Comparison of ENCODE assay signal across 19 cellular contexts in genomic region chr6:135702955-135703499, GRCh38.
DNase-seq lines count a peak whose midpoint lies in the region; ATAC-seq and TF ChIP-seq lines count a peak whose summit lies in the region.
"Had no signal": no experiment of that assay in that cellular context is flagged by ENCODE, and none has a peak within 500 bp of the region (broad histone marks: within the 10 kb centered on the region; RNA-seq: fewer than 3 reads in every experiment).

No MANE protein-coding gene starts in this region.

- no peak overlapping the region for H3K4me3 Mint-ChIP-seq in activated naive CD8-positive, alpha-beta T cell treated with anti-CD3 and anti-CD28 coated beads, Interleukin-2, amount 50 U/mL, for 24 hours
- no peak overlapping the region for H3K4me3 Mint-ChIP-seq in activated CD4-positive, alpha-beta memory T cell treated with anti-CD3 and anti-CD28 coated beads for 36 hours
- H3K4me3 Mint-ChIP-seq: activated naive CD4-positive, alpha-beta T cell treated with anti-CD3 and anti-CD28 coated beads for 36 hours; CD4-positive, alpha-beta memory T cell; IgD-negative memory B cell; neural progenitor cell had no signal

- POLR2A ChIA-PET in activated CD4-positive, alpha-beta memory T cell treated with anti-CD3 and anti-CD28 coated beads for 36 hours (lab: Charles Lee): interaction anchor here (1.5 kb wide), 1 partner anchor 13 kb away, joined by 4 read pairs; no protein-coding TSS in a partner anchor
- POLR2A ChIA-PET in HEK293T (lab: Yijun Ruan, JAX): no interaction called here

- TF ChIP-seq POLR2A in GM18505 (IDR thresholded peaks at IDR 0.05; ENCODE audit: borderline replicate concordance, extremely low read depth, insufficient read depth, insufficient read length): no peak

- ATAC-seq in GM18505 (IDR thresholded peaks at IDR 0.05; ENCODE audit: unreplicated experiment) (peak; percentile 31), HG02759 (IDR thresholded peaks at IDR 0.05; ENCODE audit: unreplicated experiment) (peak; percentile 26)
- ATAC-seq in activated naive CD8-positive, alpha-beta T cell treated with anti-CD3 and anti-CD28 coated beads, Interleukin-2, amount 50 U/mL, for 24 hours: peak; percentile 38
- ATAC-seq: Right ventricle myocardium inferior had no signal

- DNase-seq in NOMO-1 treated with dmso at 0.1 percent for 144 hours (lab: John Stamatoyannopoulos, UW; ENCODE audit: unreplicated experiment) (peak; percentile 42), HEK293T (ENCODE audit: extremely low spot score) (no peak)
- DNase-seq in activated naive CD8-positive, alpha-beta T cell treated with anti-CD3 and anti-CD28 coated beads, Interleukin-2, amount 50 U/mL, for 24 hours: no peak
- no peak for DNase-seq in NK-92 treated with Interleukin-12 subunit alpha and Interleukin-12 subunit beta, amount 100 ng/mL, for 24 hours (lab: John Stamatoyannopoulos, UW)
- DNase-seq in activated CD4-positive, alpha-beta memory T cell treated with anti-CD3 and anti-CD28 coated beads for 36 hours: no peak
- DNase-seq: activated CD8-positive, alpha-beta memory T cell treated with anti-CD3 and anti-CD28 coated beads, Interleukin-2, amount 50 U/mL, for 4 hours; activated naive CD4-positive, alpha-beta T cell treated with anti-CD3 and anti-CD28 coated beads for 36 hours; caudate nucleus; CD4-positive, alpha-beta memory T cell; GM23248; kidney; NCI-H524; posterior cingulate gyrus; testis had no signal

- no peaks in the 10 kb centered on the region for H3K9me3 Mint-ChIP-seq in activated naive CD8-positive, alpha-beta T cell treated with anti-CD3 and anti-CD28 coated beads, Interleukin-2, amount 50 U/mL, for 24 hours
- H3K9me3 Mint-ChIP-seq in activated CD4-positive, alpha-beta memory T cell treated with anti-CD3 and anti-CD28 coated beads for 36 hours: no peaks in the 10 kb centered on the region
- H3K9me3 Mint-ChIP-seq: activated naive CD4-positive, alpha-beta T cell treated with anti-CD3 and anti-CD28 coated beads for 36 hours; CD4-positive, alpha-beta memory T cell; IgD-negative memory B cell; neural progenitor cell had no signal

- CTCF ChIA-PET in activated CD4-positive, alpha-beta memory T cell treated with anti-CD3 and anti-CD28 coated beads for 36 hours (lab: Charles Lee): interaction anchor here (1.3 kb wide), 1 partner anchor 13 kb away, joined by 3 read pairs; no protein-coding TSS in a partner anchor
- CTCF ChIA-PET in HEK293T (lab: Yijun Ruan, JAX): no interaction called here

- H3K27me3 Mint-ChIP-seq in activated naive CD8-positive, alpha-beta T cell treated with anti-CD3 and anti-CD28 coated beads, Interleukin-2, amount 50 U/mL, for 24 hours: no peaks in the 10 kb centered on the region
- peaks cover 16% of the 10 kb centered on the region for H3K27me3 Mint-ChIP-seq in activated CD4-positive, alpha-beta memory T cell treated with anti-CD3 and anti-CD28 coated beads for 36 hours

- peak overlapping the region; percentile 83 for H3K27ac Mint-ChIP-seq in activated naive CD8-positive, alpha-beta T cell treated with anti-CD3 and anti-CD28 coated beads, Interleukin-2, amount 50 U/mL, for 24 hours
- H3K27ac Mint-ChIP-seq in activated CD4-positive, alpha-beta memory T cell treated with anti-CD3 and anti-CD28 coated beads for 36 hours: no peak overlapping the region
- H3K27ac Mint-ChIP-seq: activated naive CD4-positive, alpha-beta T cell treated with anti-CD3 and anti-CD28 coated beads for 36 hours; IgD-negative memory B cell; neural progenitor cell had no signal

- peaks cover 20% of the 10 kb centered on the region for H3K4me1 Mint-ChIP-seq in activated naive CD8-positive, alpha-beta T cell treated with anti-CD3 and anti-CD28 coated beads, Interleukin-2, amount 50 U/mL, for 24 hours
- H3K4me1 Mint-ChIP-seq in activated CD4-positive, alpha-beta memory T cell treated with anti-CD3 and anti-CD28 coated beads for 36 hours (ENCODE audit: low read depth): peaks cover 12% of the 10 kb centered on the region
- H3K4me1 Mint-ChIP-seq: CD4-positive, alpha-beta memory T cell; IgD-negative memory B cell; neural progenitor cell had no signal

- intact Hi-C loops in activated CD4-positive, alpha-beta memory T cell treated with anti-CD3 and anti-CD28 coated beads for 36 hours (cut with micrococcal nuclease): loop anchor here (5.0 kb wide), 1 partner anchor 61 kb away; no protein-coding TSS in a partner anchor

- H3K36me3 Mint-ChIP-seq in activated naive CD8-positive, alpha-beta T cell treated with anti-CD3 and anti-CD28 coated beads, Interleukin-2, amount 50 U/mL, for 24 hours (ENCODE audit: low read depth): no peaks in the 10 kb centered on the region
- no peaks in the 10 kb centered on the region for H3K36me3 Mint-ChIP-seq in activated CD4-positive, alpha-beta memory T cell treated with anti-CD3 and anti-CD28 coated beads for 36 hours
- H3K36me3 Mint-ChIP-seq: CD4-positive, alpha-beta memory T cell; neural progenitor cell had no signal

TF ChIP-seq in HEK293T, 16 proteins besides CTCF, POLR2A, EP300 and RAD21:
- TF ChIP-seq ELF4 (IDR thresholded peaks at IDR 0.05): no peak
- TF ChIP-seq SP1 (IDR thresholded peaks at IDR 0.05): no peak
- TF ChIP-seq SUZ12 (IDR thresholded peaks at IDR 0.05): no peak
- TF ChIP-seq FOXK2 (IDR thresholded peaks at IDR 0.05): no peak
